Comparison of ENCODE assay signal across 1 cellular context in the genomic region with DNA sequence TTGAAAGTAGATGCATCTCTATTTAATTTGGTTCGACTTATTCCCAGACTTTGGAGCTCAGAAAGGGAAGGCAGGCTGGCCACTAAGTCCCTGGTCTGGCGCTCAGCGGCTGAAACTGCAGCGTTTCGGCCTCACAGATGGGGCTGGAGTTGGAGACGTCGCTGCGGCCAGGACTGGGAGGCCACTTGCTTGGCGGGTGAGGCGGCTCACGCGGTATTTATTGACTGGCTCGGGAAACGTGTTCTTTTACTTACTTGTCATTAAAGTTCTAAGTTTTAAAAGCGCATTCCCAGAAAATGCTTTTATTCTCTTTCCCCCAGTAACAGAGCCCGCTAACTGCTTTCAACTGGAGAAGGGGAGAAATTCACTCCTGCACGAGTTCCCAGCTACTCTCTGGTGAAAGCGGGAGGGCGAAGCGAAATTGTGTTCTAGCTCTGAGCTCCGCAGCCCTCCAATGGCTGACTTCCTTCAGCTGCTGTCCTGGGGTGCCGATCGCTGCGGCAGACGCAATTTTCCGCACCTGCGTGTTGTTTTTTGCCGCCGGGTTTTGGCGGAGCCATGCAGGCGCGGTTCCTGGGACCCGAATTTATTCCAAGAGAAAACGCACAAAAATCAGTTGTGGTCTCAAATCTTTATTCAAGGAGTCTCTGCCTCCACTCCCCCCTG.
TF ChIP-seq lines count a peak whose summit lies in the region.

No MANE protein-coding gene starts in this region.

TF ChIP-seq in H1, 55 proteins besides CTCF, POLR2A, EP300 and RAD21:
- no peak for TF ChIP-seq SAP30 (IDR thresholded peaks at IDR 0.05; ENCODE audit: insufficient read depth, insufficient replicate concordance, low read length)
- no peak for TF ChIP-seq CHD1 (IDR thresholded peaks at IDR 0.05; ENCODE audit: low read depth, low read length)
- TF ChIP-seq, protein P1, sequence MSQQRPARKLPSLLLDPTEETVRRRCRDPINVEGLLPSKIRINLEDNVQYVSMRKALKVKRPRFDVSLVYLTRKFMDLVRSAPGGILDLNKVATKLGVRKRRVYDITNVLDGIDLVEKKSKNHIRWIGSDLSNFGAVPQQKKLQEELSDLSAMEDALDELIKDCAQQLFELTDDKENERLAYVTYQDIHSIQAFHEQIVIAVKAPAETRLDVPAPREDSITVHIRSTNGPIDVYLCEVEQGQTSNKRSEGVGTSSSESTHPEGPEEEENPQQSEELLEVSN (IDR thresholded peaks at IDR 0.05), result peak; percentile 39; the same call in 1 of the 2 replicates
- no peak; the same call in 1 of the 2 replicates for TF ChIP-seq TCF12 (IDR thresholded peaks at IDR 0.05; ENCODE audit: low read depth, low read length)
- 0 out of 2 replicates have a peak, but pooled peaks have one; percentile 56 for TF ChIP-seq YY1 (IDR thresholded peaks at IDR 0.05; ENCODE audit: low read depth, low read length)
- peak; percentile 91 for TF ChIP-seq EZH2 (IDR thresholded peaks at IDR 0.05; ENCODE audit: low read depth, low read length, severe bottlenecking)
- TF ChIP-seq, protein P2, sequence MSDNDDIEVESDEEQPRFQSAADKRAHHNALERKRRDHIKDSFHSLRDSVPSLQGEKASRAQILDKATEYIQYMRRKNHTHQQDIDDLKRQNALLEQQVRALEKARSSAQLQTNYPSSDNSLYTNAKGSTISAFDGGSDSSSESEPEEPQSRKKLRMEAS (IDR thresholded peaks at IDR 0.05), result 0 out of 2 replicates have a peak, but pooled peaks have one; percentile 1
- no peak; the same call in 1 of the 2 replicates for TF ChIP-seq CBX8 (IDR thresholded peaks at IDR 0.05; ENCODE audit: borderline replicate concordance, low read depth, low read length)
- 0 out of 2 replicates have a peak, but pooled peaks have one; percentile 48 for TF ChIP-seq SP1 (IDR thresholded peaks at IDR 0.05; ENCODE audit: low read depth, low read length)
- no peak for TF ChIP-seq RXRA (IDR thresholded peaks at IDR 0.05; ENCODE audit: insufficient read depth, low read depth, low read length)
- peak; percentile 53; the same call in 1 of the 2 replicates for TF ChIP-seq RBBP5 (IDR thresholded peaks at IDR 0.05; ENCODE audit: borderline replicate concordance, low read depth, low read length)
- TF ChIP-seq ASH2L (IDR thresholded peaks at IDR 0.05; ENCODE audit: low read length), result no peak
- peak; percentile 88 for TF ChIP-seq RNF2 (IDR thresholded peaks at IDR 0.05; ENCODE audit: borderline replicate concordance, low read depth, low read length, missing control alignments, poor library complexity, severe bottlenecking)
- TF ChIP-seq, protein P3, sequence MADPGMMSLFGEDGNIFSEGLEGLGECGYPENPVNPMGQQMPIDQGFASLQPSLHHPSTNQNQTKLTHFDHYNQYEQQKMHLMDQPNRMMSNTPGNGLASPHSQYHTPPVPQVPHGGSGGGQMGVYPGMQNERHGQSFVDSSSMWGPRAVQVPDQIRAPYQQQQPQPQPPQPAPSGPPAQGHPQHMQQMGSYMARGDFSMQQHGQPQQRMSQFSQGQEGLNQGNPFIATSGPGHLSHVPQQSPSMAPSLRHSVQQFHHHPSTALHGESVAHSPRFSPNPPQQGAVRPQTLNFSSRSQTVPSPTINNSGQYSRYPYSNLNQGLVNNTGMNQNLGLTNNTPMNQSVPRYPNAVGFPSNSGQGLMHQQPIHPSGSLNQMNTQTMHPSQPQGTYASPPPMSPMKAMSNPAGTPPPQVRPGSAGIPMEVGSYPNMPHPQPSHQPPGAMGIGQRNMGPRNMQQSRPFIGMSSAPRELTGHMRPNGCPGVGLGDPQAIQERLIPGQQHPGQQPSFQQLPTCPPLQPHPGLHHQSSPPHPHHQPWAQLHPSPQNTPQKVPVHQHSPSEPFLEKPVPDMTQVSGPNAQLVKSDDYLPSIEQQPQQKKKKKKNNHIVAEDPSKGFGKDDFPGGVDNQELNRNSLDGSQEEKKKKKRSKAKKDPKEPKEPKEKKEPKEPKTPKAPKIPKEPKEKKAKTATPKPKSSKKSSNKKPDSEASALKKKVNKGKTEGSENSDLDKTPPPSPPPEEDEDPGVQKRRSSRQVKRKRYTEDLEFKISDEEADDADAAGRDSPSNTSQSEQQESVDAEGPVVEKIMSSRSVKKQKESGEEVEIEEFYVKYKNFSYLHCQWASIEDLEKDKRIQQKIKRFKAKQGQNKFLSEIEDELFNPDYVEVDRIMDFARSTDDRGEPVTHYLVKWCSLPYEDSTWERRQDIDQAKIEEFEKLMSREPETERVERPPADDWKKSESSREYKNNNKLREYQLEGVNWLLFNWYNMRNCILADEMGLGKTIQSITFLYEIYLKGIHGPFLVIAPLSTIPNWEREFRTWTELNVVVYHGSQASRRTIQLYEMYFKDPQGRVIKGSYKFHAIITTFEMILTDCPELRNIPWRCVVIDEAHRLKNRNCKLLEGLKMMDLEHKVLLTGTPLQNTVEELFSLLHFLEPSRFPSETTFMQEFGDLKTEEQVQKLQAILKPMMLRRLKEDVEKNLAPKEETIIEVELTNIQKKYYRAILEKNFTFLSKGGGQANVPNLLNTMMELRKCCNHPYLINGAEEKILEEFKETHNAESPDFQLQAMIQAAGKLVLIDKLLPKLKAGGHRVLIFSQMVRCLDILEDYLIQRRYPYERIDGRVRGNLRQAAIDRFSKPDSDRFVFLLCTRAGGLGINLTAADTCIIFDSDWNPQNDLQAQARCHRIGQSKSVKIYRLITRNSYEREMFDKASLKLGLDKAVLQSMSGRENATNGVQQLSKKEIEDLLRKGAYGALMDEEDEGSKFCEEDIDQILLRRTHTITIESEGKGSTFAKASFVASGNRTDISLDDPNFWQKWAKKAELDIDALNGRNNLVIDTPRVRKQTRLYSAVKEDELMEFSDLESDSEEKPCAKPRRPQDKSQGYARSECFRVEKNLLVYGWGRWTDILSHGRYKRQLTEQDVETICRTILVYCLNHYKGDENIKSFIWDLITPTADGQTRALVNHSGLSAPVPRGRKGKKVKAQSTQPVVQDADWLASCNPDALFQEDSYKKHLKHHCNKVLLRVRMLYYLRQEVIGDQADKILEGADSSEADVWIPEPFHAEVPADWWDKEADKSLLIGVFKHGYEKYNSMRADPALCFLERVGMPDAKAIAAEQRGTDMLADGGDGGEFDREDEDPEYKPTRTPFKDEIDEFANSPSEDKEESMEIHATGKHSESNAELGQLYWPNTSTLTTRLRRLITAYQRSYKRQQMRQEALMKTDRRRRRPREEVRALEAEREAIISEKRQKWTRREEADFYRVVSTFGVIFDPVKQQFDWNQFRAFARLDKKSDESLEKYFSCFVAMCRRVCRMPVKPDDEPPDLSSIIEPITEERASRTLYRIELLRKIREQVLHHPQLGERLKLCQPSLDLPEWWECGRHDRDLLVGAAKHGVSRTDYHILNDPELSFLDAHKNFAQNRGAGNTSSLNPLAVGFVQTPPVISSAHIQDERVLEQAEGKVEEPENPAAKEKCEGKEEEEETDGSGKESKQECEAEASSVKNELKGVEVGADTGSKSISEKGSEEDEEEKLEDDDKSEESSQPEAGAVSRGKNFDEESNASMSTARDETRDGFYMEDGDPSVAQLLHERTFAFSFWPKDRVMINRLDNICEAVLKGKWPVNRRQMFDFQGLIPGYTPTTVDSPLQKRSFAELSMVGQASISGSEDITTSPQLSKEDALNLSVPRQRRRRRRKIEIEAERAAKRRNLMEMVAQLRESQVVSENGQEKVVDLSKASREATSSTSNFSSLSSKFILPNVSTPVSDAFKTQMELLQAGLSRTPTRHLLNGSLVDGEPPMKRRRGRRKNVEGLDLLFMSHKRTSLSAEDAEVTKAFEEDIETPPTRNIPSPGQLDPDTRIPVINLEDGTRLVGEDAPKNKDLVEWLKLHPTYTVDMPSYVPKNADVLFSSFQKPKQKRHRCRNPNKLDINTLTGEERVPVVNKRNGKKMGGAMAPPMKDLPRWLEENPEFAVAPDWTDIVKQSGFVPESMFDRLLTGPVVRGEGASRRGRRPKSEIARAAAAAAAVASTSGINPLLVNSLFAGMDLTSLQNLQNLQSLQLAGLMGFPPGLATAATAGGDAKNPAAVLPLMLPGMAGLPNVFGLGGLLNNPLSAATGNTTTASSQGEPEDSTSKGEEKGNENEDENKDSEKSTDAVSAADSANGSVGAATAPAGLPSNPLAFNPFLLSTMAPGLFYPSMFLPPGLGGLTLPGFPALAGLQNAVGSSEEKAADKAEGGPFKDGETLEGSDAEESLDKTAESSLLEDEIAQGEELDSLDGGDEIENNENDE (IDR thresholded peaks at IDR 0.05; ENCODE audit: insufficient replicate concordance, low read length), result peak; percentile 9
